Comparison of ENCODE assay signal across 20 cellular contexts in the genomic region with DNA sequence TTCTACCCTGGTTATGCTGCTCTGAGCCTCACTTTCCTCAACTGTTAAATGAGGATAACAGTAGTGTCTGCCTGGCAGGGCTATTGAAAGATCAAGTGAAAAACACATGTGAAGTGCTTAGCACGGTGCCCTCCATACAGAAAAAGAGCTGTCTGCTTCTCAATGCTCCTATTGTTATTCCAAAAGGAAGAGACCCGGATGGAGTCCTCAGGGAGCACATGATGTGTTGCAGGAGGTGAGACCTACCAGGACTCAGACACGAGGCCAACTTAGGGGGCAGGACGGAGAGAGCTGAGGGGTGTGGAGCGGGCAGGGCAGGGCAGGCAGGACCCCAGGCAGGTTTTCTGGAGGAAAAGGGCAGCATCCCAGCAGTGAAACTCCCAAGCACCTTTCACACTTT. TPM values are rescaled to one million over a fixed set of nuclear protein-coding genes. Genes with fewer than 3 reads are reported as not detected.
DNase-seq lines count a peak whose midpoint lies in the region; ATAC-seq, FAIRE-seq and TF ChIP-seq lines count a peak whose summit lies in the region.
"Had no signal": no experiment of that assay in that cellular context is flagged by ENCODE, and none has a peak within 500 bp of the region (broad histone marks: within the 10 kb centered on the region; RNA-seq: fewer than 3 reads in every experiment).

No MANE protein-coding gene starts in this region.

- H3K4me1 Mint-ChIP-seq in astrocyte (ENCODE audit: low read depth, unreplicated experiment): peaks cover 6% of the 10 kb centered on the region
- H3K4me1 Mint-ChIP-seq: activated CD4-positive, alpha-beta memory T cell treated with anti-CD3 and anti-CD28 coated beads, Interleukin-2, amount 10 ng/mL, durations not matched to agents 7 days and 5 days; activated naive CD4-positive, alpha-beta T cell treated with anti-CD3 and anti-CD28 coated beads, Interleukin-2, amount 10 ng/mL, durations not matched to agents 7 days and 5 days had no signal

- no peak overlapping the region for H3K4me3 ChIP-seq in Karpas-422 (ENCODE audit: low read length)
- H3K4me3 ChIP-seq in astrocyte (ENCODE audit: insufficient read depth, low read depth, low read length): no peak overlapping the region
- no peak overlapping the region for H3K4me3 ChIP-seq in kidney (ENCODE audit: low read length in 2 of 2)
- H3K4me3 ChIP-seq in mucosa of descending colon: no peak overlapping the region
- H3K4me3 ChIP-seq: ascending aorta had no signal

- H3K79me2 ChIP-seq in Karpas-422 (ENCODE audit: low read length) (no peaks in the 10 kb centered on the region), astrocyte (ENCODE audit: insufficient read depth, low read length) (no peaks in the 10 kb centered on the region)

- H3K27me3 ChIP-seq in Karpas-422 (ENCODE audit: low read length): no peaks in the 10 kb centered on the region
- peaks cover 3% of the 10 kb centered on the region for H3K27me3 ChIP-seq in astrocyte (ENCODE audit: insufficient read depth, low read length)
- H3K27me3 ChIP-seq: ascending aorta had no signal

- peaks cover 62% of the 10 kb centered on the region for H3K27me3 Mint-ChIP-seq in astrocyte (ENCODE audit: low read depth, unreplicated experiment)

- H3K4me2 ChIP-seq in Karpas-422 (ENCODE audit: low read depth, low read length, poor library complexity, severe bottlenecking): no peak overlapping the region
- peak overlapping the region; percentile 32 for H3K4me2 ChIP-seq in astrocyte (ENCODE audit: low read length)
- H3K4me2 ChIP-seq: KMS-11 had no signal

- H3K9me3 Mint-ChIP-seq in astrocyte (ENCODE audit: unreplicated experiment): no peaks in the 10 kb centered on the region
- H3K9me3 Mint-ChIP-seq: activated CD4-positive, alpha-beta memory T cell treated with anti-CD3 and anti-CD28 coated beads, Interleukin-2, amount 10 ng/mL, durations not matched to agents 7 days and 5 days; activated naive CD4-positive, alpha-beta T cell treated with anti-CD3 and anti-CD28 coated beads, Interleukin-2, amount 10 ng/mL, durations not matched to agents 7 days and 5 days; T-helper 1 cell treated with Interleukin-12 subunit alpha and Interleukin-12 subunit beta and Interleukin-4 antibody, amounts not matched to agents 30 μg/mL and 1 μg/mL, for 36 hours had no signal

- H2AFZ ChIP-seq in Karpas-422 (ENCODE audit: low read length) (no peak overlapping the region), astrocyte (ENCODE audit: low read depth, low read length) (no peak overlapping the region)

- ATAC-seq in mucosa of descending colon: no peak
- no peak for ATAC-seq in left colon

- H3K4me1 ChIP-seq in Karpas-422 (ENCODE audit: low read length) (peaks cover 93% of the 10 kb centered on the region), astrocyte (ENCODE audit: insufficient read depth, low read length) (peaks cover 7% of the 10 kb centered on the region), kidney (ENCODE audit: control insufficient read depth in 1 of 2, insufficient read depth in 1 of 2, low read depth in 1 of 2, low read length in 2 of 2) (peaks cover 2 to 5% of the 10 kb centered on the region in 2 donors), mucosa of descending colon (ENCODE audit: low read depth) (peaks cover 5% of the 10 kb centered on the region)
- H3K4me1 ChIP-seq: ascending aorta had no signal

- no peaks in the 10 kb centered on the region for H3K9me3 ChIP-seq in Karpas-422 (ENCODE audit: low read length)
- no peaks in the 10 kb centered on the region for H3K9me3 ChIP-seq in astrocyte (ENCODE audit: insufficient read depth, low read depth, low read length)
- no peaks in the 10 kb centered on the region for H3K9me3 ChIP-seq in kidney (ENCODE audit: control insufficient read depth in 1 of 2, low read length in 2 of 2)
- H3K9me3 ChIP-seq in mucosa of descending colon: no peaks in the 10 kb centered on the region
- H3K9me3 ChIP-seq: ascending aorta had no signal

- H3K4me3 Mint-ChIP-seq in astrocyte (ENCODE audit: unreplicated experiment): no peak overlapping the region
- H3K4me3 Mint-ChIP-seq: activated CD4-positive, alpha-beta memory T cell treated with anti-CD3 and anti-CD28 coated beads, Interleukin-2, amount 10 ng/mL, durations not matched to agents 7 days and 5 days; activated naive CD4-positive, alpha-beta T cell treated with anti-CD3 and anti-CD28 coated beads, Interleukin-2, amount 10 ng/mL, durations not matched to agents 7 days and 5 days; T-helper 1 cell treated with Interleukin-12 subunit alpha and Interleukin-12 subunit beta and Interleukin-4 antibody, amounts not matched to agents 30 μg/mL and 1 μg/mL, for 36 hours had no signal

- H3K9me2 ChIP-seq in Karpas-422 (replicated peaks; ENCODE audit: insufficient read depth, low read length): no peaks in the 10 kb centered on the region

- FAIRE-seq in astrocyte (lab: Jason Lieb, UNC) (no peak), kidney (lab: Jason Lieb, UNC) (no peak)
- FAIRE-seq: colon had no signal

- H3K9ac ChIP-seq in Karpas-422 (ENCODE audit: low read length): peak overlapping the region; percentile 55; the same call in 1 of the 2 replicates
- no peak overlapping the region for H3K9ac ChIP-seq in astrocyte (ENCODE audit: low read length)
- H3K9ac ChIP-seq in kidney (ENCODE audit: low read length in 2 of 2): no peak overlapping the region
- H3K9ac ChIP-seq: KMS-11 had no signal

- H3K27ac ChIP-seq in Karpas-422 (ENCODE audit: low read length): no peak overlapping the region; the same call in 1 of the 2 replicates
- no peak overlapping the region for H3K27ac ChIP-seq in astrocyte (ENCODE audit: low read depth, low read length)
- no peak overlapping the region for H3K27ac ChIP-seq in kidney (ENCODE audit: low read depth in 2 of 2, low read length in 2 of 2)
- H3K27ac ChIP-seq in substantia nigra (ENCODE audit: low read depth, low read length, poor library complexity, severe bottlenecking): peak overlapping the region; percentile 65
- H3K27ac ChIP-seq: ascending aorta, KMS-11 had no signal

- H3K36me3 Mint-ChIP-seq in astrocyte (ENCODE audit: low read depth, unreplicated experiment): no peaks in the 10 kb centered on the region
- H3K36me3 Mint-ChIP-seq: activated naive CD4-positive, alpha-beta T cell treated with anti-CD3 and anti-CD28 coated beads, Interleukin-2, amount 10 ng/mL, durations not matched to agents 7 days and 5 days had no signal

- DNase-seq in Karpas-422 (no peak), astrocyte (ENCODE audit: low read depth) (no peak), kidney (peak; percentile 47), substantia nigra (lab: John Stamatoyannopoulos, UW) (peak in 6 of 49 donors; percentile 8 to 59 (median 18)), mucosa of descending colon (no peak), NCI-H1930 (lab: John Stamatoyannopoulos, UW) (no peak), left colon (no peak)
- DNase-seq: activated CD4-positive, alpha-beta memory T cell treated with anti-CD3 and anti-CD28 coated beads, Interleukin-2, amount 10 ng/mL, durations not matched to agents 7 days and 5 days; activated CD4-positive, CD25-positive, alpha-beta regulatory T cell; activated naive CD4-positive, alpha-beta T cell treated with anti-CD3 and anti-CD28 coated beads, Interleukin-2, amount 10 ng/mL, durations not matched to agents 7 days and 5 days; NCI-H1092 treated with DMSO at 0.1 percent for 48 hours; NCI-H2081 treated with DMSO at 0.1 percent for 48 hours; SHP77 treated with DMSO at 0.1 percent for 48 hours had no signal

- H4K20me1 ChIP-seq in Karpas-422 (ENCODE audit: insufficient read depth, low read depth, low read length) (no peaks in the 10 kb centered on the region), astrocyte (ENCODE audit: insufficient read depth, low read length) (no peaks in the 10 kb centered on the region)

- H3K36me3 ChIP-seq in Karpas-422 (ENCODE audit: insufficient read depth, low read length) (peaks cover 4% of the 10 kb centered on the region; the same call in 1 of the 2 replicates), astrocyte (ENCODE audit: insufficient read depth, low read length) (no peaks in the 10 kb centered on the region), kidney (ENCODE audit: control insufficient read depth in 1 of 2, insufficient read depth in 2 of 2, low read length in 2 of 2) (no peaks in the 10 kb centered on the region), mucosa of descending colon (ENCODE audit: low read depth) (no peaks in the 10 kb centered on the region)
- H3K36me3 ChIP-seq: ascending aorta had no signal

- intact Hi-C loops in kidney (cut with DNase I): no loop called here
- intact Hi-C loops in mucosa of descending colon (cut with DNase I, micrococcal nuclease): no loop called here
- intact Hi-C loops in left colon (cut with DNase I, micrococcal nuclease): no loop called here

- no peak overlapping the region for H3K27ac Mint-ChIP-seq in astrocyte (ENCODE audit: unreplicated experiment)
- H3K27ac Mint-ChIP-seq: activated CD4-positive, alpha-beta memory T cell treated with anti-CD3 and anti-CD28 coated beads, Interleukin-2, amount 10 ng/mL, durations not matched to agents 7 days and 5 days; activated naive CD4-positive, alpha-beta T cell treated with anti-CD3 and anti-CD28 coated beads, Interleukin-2, amount 10 ng/mL, durations not matched to agents 7 days and 5 days; T-helper 1 cell treated with Interleukin-12 subunit alpha and Interleukin-12 subunit beta and Interleukin-4 antibody, amounts not matched to agents 30 μg/mL and 1 μg/mL, for 36 hours had no signal

- no peak for TF ChIP-seq CTCF in astrocyte (IDR thresholded peaks at IDR 0.05; ENCODE audit: insufficient read depth, low read depth, low read length)
- no peak for TF ChIP-seq CTCF in kidney (IDR thresholded peaks at IDR 0.05; ENCODE audit: borderline replicate concordance, extremely low read depth, insufficient read depth)
- no peak for TF ChIP-seq CTCF in mucosa of descending colon (IDR thresholded peaks at IDR 0.05)

RNA-seq across cellular contexts. Expression of gene FAIM2, which starts 8.9 kb away (rescaled TPM):
- total RNA-seq in Karpas-422 (2014; rRNA removed; shearing (Covaris generic); ENCODE audit: low replicate concordance): 27.4 and 49.8 TPM in 2 replicates
- 0.10 and 0.18 TPM in 2 replicates for total RNA-seq in astrocyte
- 5.5 TPM for total RNA-seq in kidney
- 1.3 TPM for polyA plus RNA-seq in kidney (ENCODE audit: insufficient read depth, low read depth, low replicate concordance)
- 10 to 100 TPM in 1 of 3 donors, 1 to 10 TPM in 1, under 1 TPM in 1; 0.67 to 12.9 (median 2.5) TPM for total RNA-seq in mucosa of descending colon
- total RNA-seq in left colon: 1 to 10 TPM; 1.2 to 2.3 TPM
- total RNA-seq: renal cortical epithelial cell had no signal

RNA-seq across cellular contexts. Expression of gene BCDIN3D, which starts 51.8 kb away (rescaled TPM):
- 5.8 and 10.2 TPM in 2 replicates for total RNA-seq in Karpas-422 (2014; rRNA removed; shearing (Covaris generic); ENCODE audit: low replicate concordance)
- total RNA-seq in astrocyte: 3.1 and 3.7 TPM in 2 replicates
- 5.1 TPM for total RNA-seq in kidney
- polyA plus RNA-seq in kidney (ENCODE audit: insufficient read depth, low read depth, low replicate concordance): 4.6 TPM
- 1 to 10 TPM; 3.0 to 5.0 (median 3.7) TPM for total RNA-seq in mucosa of descending colon
- 1 to 10 TPM; 2.7 to 4.7 TPM for total RNA-seq in left colon

RNA-seq across cellular contexts. Expression of gene AQP2, which starts 55.8 kb away (rescaled TPM):
- total RNA-seq in Karpas-422 (2014; rRNA removed; shearing (Covaris generic); ENCODE audit: low replicate concordance): 0.07 and 0.63 TPM in 2 replicates
- total RNA-seq in astrocyte (not detected in 2 replicates), kidney (122 TPM), mucosa of descending colon (not detected), left colon (not detected)
- 666 TPM for polyA plus RNA-seq in kidney (ENCODE audit: insufficient read depth, low read depth, low replicate concordance)
- total RNA-seq: activated CD4-positive, alpha-beta memory T cell treated with anti-CD3 and anti-CD28 coated beads, Interleukin-2, amount 10 ng/mL, durations not matched to agents 7 days and 5 days; ascending aorta; mesenteric fat pad had no signal
- polyA plus RNA-seq: neural cell had no signal

Comparison
In these comparisons a context has a peak if more than half of its experiments do, and no peak if none do; other contexts are left out.
1. RNA of gene AQP2, which starts 55.8 kb away (total RNA-seq): 122 TPM in kidney (single experiment); 0.07 to 0.63 TPM in Karpas-422, not detected in left colon, not detected in astrocyte and not detected in mucosa of descending colon; every median in the first group is over 10 times any median in the second.